In genomic region chrY:6968191-6968590, GRCh38 we compare ENCODE assay signal across 31 cellular contexts. TPM values are rescaled to one million over a fixed set of nuclear protein-coding genes. Genes with fewer than 3 reads are reported as not detected.
"Had no signal": no experiment of that assay in that cellular context is flagged by ENCODE, and none has a peak within 500 bp of the region (broad histone marks: within the 10 kb centered on the region; RNA-seq: fewer than 3 reads in every experiment).

No MANE protein-coding gene starts in this region.

- H3K4me3 ChIP-seq: coronary artery, dorsolateral prefrontal cortex, esophagus squamous epithelium, gastroesophageal sphincter, heart right ventricle had no signal

- H3K36me3 ChIP-seq: brain microvascular endothelial cell, esophagus squamous epithelium, gastroesophageal sphincter, heart right ventricle had no signal

- H3K27me3 ChIP-seq: brain microvascular endothelial cell, dorsolateral prefrontal cortex, esophagus squamous epithelium, gastroesophageal sphincter, heart right ventricle had no signal

- H3K9me3 ChIP-seq: esophagus squamous epithelium, gastroesophageal sphincter, heart right ventricle had no signal

- FAIRE-seq: astrocyte had no signal

- H3K27ac ChIP-seq: brain microvascular endothelial cell, coronary artery, dorsolateral prefrontal cortex, esophagus squamous epithelium, gastroesophageal sphincter, heart right ventricle, VCaP had no signal

- H3K4me1 ChIP-seq: gastroesophageal sphincter, heart right ventricle had no signal

- DNase-seq: activated CD4-positive, alpha-beta T cell treated with anti-CD3 and anti-CD28 coated beads for 48 hours; activated CD4-positive, alpha-beta T cell treated with anti-CD3 and anti-CD28 coated beads, Interleukin-2, amount 50 U/mL, for 1 hour; activated CD4-positive, alpha-beta T cell treated with anti-CD3 and anti-CD28 coated beads, Interleukin-2, amount 50 U/mL, for 48 hours; activated CD8-positive, alpha-beta memory T cell treated with anti-CD3 and anti-CD28 coated beads for 24 hours; activated CD8-positive, alpha-beta T cell treated with anti-CD3 and anti-CD28 coated beads for 36 hours; activated effector memory CD4-positive, alpha-beta T cell treated with Interleukin-2 at 50 U/mL for 16 hours; activated gamma-delta T cell treated with Interleukin-2 at 50 U/mL for 16 hours; activated naive CD4-positive, alpha-beta T cell treated with anti-CD3 and anti-CD28 coated beads, Interleukin-2, amount 50 U/mL, for 16 hours; activated naive CD4-positive, alpha-beta T cell treated with Interleukin-2 at 50 U/mL for 16 hours; activated T-cell treated with anti-CD3 and anti-CD28 coated beads, Interleukin-2, amount 50 U/mL, for 4 hours; amniotic stem cell; anterior cingulate cortex; brain microvascular endothelial cell; caudate nucleus; dorsolateral prefrontal cortex; effector memory CD4-positive, alpha-beta T cell; endodermal cell; esophagus squamous epithelium; foreskin melanocyte; heart right ventricle; T-helper 2 cell had no signal

RNA-seq across cellular contexts. Expression of gene AMELY, which starts 56.6 kb away (rescaled TPM):
- total RNA-seq: activated CD8-positive, alpha-beta T cell treated with anti-CD3 and anti-CD28 coated beads for 36 hours; activated T-cell treated with anti-CD3 and anti-CD28 coated beads, Interleukin-2, amount 50 U/mL, for 4 hours; activated T-helper 17 cell treated with anti-CD3 and anti-CD28 coated beads, Interleukin-2, amount 50 U/mL, for 72 hours; astrocyte; dorsolateral prefrontal cortex; endodermal cell; esophagus squamous epithelium; fibroblast of lung; fibroblast of villous mesenchyme; gastroesophageal sphincter; glomerular endothelial cell; heart right ventricle; T-helper 1 cell treated with Interleukin-12 subunit alpha and Interleukin-12 subunit beta and Interleukin-4 antibody, amounts not matched to agents 30 ng/mL and 1 ng/mL, for 36 hours; WTC11 had no signal

RNA-seq across cellular contexts. Expression of gene TBL1Y, which starts 57.7 kb away (rescaled TPM):
- total RNA-seq: activated T-cell treated with anti-CD3 and anti-CD28 coated beads, Interleukin-2, amount 50 U/mL, for 4 hours; activated T-helper 17 cell treated with anti-CD3 and anti-CD28 coated beads, Interleukin-2, amount 50 U/mL, for 72 hours; fibroblast of lung; fibroblast of villous mesenchyme; glomerular endothelial cell; T-helper 1 cell treated with Interleukin-12 subunit alpha and Interleukin-12 subunit beta and Interleukin-4 antibody, amounts not matched to agents 30 ng/mL and 1 ng/mL, for 36 hours; WTC11 had no signal
